1 cellular context compared by ENCODE assay signal in the genomic region with DNA sequence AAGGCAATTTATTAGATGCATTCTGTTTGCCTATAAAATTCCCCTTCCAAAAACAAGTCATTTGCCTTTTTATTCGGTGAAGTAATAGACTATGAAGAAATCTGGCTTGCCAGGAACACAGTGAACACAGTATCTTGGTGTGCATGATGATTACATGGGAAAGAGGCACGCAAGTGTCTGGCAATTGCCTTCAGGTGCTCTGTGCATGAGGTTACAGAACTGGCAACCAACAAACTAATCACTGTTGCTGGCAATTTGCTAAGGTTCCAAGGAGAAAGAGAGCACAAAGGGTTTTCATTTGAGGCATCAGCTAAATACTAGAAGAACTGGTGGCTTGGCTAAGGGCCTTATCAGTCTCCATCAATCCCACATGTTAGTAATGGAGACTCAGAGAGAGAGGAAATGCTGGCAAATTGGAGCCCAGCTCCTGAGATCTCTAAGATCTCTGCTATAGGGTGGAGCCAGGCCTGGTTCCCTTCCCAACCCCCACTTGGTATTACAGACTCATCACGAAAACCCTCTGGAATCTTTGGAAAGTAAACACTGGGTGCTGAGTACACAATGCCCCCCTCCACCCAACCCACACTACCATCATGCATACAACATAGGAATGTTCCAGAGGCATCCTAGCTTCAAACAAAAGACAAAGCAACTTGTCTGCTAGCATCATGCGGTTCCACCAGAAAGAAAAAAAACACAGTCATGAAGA.
TF ChIP-seq lines count a peak whose summit lies in the region.

No MANE protein-coding gene starts in this region.

TF ChIP-seq in endothelial cell of umbilical vein, 7 proteins besides CTCF, POLR2A, EP300 and RAD21:
- TF ChIP-seq GATA2 (IDR thresholded peaks at IDR 0.05; ENCODE audit: insufficient read depth, insufficient read length, low read depth, low read length) = peak; percentile 24
- no peak for TF ChIP-seq MYC (IDR thresholded peaks at IDR 0.05; ENCODE audit: low read depth, low read length)
